1 cellular context compared by ENCODE assay signal in the genomic region with DNA sequence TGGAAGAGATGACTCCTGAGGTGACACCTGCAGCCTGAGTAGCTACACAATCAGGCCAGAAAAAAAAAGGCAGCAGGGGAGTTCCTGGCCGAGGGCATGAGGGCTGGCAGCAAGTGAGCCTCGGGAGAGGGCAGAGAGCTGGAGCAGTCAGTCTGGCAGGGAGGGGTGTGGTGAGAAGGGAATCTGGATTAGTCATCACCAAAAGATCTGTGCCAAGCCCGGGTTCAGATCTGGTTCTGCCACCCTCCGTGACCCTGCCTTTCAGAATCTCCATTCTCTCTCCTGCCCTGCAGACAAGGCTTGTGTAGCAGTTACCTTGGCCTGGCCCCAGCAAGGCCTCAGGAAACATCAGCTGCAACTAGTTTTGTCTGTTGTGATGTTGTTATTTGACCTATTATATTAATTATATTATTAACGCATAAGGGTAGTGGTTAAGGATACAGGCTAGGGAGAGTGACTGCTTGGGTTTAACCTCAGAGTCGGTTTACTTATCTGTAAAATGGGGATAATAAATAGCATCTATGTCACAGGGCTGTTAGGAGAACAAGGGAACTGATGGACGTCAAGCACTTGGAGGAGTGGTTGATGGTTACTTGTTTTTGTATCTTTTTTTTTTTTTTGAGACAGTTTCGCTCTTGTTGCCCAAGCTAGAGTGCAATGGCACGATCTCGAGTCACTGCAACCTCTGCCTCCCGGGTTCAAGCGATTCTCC.
TF ChIP-seq lines count a peak whose summit lies in the region.

No MANE protein-coding gene starts in this region.

TF ChIP-seq in HCT116, 20 proteins besides CTCF, POLR2A, EP300 and RAD21:
- peak; percentile 60 for TF ChIP-seq SP1 (IDR thresholded peaks at IDR 0.05; ENCODE audit: low read depth)
- no peak for TF ChIP-seq TCF7L2 (IDR thresholded peaks at IDR 0.05; ENCODE audit: borderline replicate concordance, extremely low read depth, insufficient read depth, insufficient read length)
- TF ChIP-seq CBX3 (IDR thresholded peaks at IDR 0.05; ENCODE audit: low read depth) = no peak
- TF ChIP-seq FOSL1 (IDR thresholded peaks at IDR 0.05; ENCODE audit: low read depth) = peak; percentile 76
- no peak; the same call in 1 of the 2 replicates for TF ChIP-seq SIN3A (IDR thresholded peaks at IDR 0.05; ENCODE audit: low read depth)
- no peak for TF ChIP-seq EZH2 (IDR thresholded peaks at IDR 0.05)
- TF ChIP-seq JUND (IDR thresholded peaks at IDR 0.05) = peak; percentile 73
- TF ChIP-seq POLR2AphosphoS5 (IDR thresholded peaks at IDR 0.05; ENCODE audit: low read depth, low read length) = peak; percentile 67
- TF ChIP-seq, protein P1, sequence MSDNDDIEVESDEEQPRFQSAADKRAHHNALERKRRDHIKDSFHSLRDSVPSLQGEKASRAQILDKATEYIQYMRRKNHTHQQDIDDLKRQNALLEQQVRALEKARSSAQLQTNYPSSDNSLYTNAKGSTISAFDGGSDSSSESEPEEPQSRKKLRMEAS (IDR thresholded peaks at IDR 0.05) = peak; percentile 9; the same call in 1 of the 2 replicates
